In the genomic region with DNA sequence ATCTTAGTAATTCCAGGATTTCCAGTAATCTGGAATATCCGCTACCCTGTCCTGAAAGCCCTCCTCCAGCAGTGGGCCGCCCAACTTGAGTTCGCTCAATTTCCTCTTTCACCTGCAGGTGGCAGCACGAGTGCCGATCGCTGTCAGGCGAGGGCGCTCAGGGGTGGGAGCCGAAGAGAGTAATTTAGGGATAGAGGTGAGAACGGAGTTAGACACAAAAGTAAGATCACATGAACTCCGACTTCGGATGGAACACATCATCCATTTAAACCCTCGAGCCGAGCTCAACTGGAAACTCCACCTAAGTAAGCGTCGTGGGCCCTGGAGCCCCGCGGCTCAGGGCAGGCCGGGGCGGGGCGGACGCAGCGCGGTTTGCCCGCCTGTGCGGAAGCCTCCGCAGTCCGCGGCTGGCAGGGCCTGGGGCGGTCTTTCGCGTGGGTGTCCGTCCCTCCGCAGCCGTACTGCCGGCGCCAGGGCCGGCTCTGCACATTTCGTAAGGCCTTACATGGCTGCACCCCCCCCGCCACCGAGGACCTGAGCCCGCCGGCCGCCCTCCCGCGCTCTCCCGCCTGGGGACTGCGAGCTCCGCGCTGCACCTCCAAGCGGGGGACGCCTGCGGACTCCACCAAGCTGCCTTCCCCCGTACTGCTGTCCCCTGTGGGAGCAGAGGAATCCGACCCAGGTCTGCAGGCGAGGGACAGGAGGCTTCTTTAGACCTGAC, we compare ENCODE assay signal across 8 cellular contexts.
A peak's percentile ranks its signal among the peaks of the same experiment; 100 is the strongest.
DNase-seq lines count a peak whose midpoint lies in the region; ATAC-seq and TF ChIP-seq lines count a peak whose summit lies in the region.

No MANE protein-coding gene starts in this region.

- no peak overlapping the region for H2AFZ ChIP-seq in neural cell (ENCODE audit: low read depth, low read length)

- H3K4me1 Mint-ChIP-seq in activated T-helper 2 cell treated with anti-CD3 and anti-CD28 coated beads, Interferon-gamma antibody, Interleukin-2, Interleukin-4, amounts not matched to agents 10 μg/mL and 5 μg/mL and 100 μg/mL, durations not matched to agents 14 hours and 24 hours and 36 hours (ENCODE audit: low read depth) = peaks cover 8% of the 10 kb centered on the region
- peaks cover 8% of the 10 kb centered on the region for H3K4me1 Mint-ChIP-seq in stimulated activated naive CD8-positive, alpha-beta T cell treated with anti-CD3 and anti-CD28 coated beads, Interleukin-15, Interleukin-2, amounts not matched to agents 100 ng/mL and 50 ng/mL, for 24 hours (ENCODE audit: low read depth)

- no peaks in the 10 kb centered on the region for H3K9me3 Mint-ChIP-seq in activated T-helper 2 cell treated with anti-CD3 and anti-CD28 coated beads, Interferon-gamma antibody, Interleukin-2, Interleukin-4, amounts not matched to agents 10 μg/mL and 5 μg/mL and 100 μg/mL, durations not matched to agents 14 hours and 24 hours and 36 hours
- H3K9me3 Mint-ChIP-seq in stimulated activated naive CD8-positive, alpha-beta T cell treated with anti-CD3 and anti-CD28 coated beads, Interleukin-15, Interleukin-2, amounts not matched to agents 100 ng/mL and 50 ng/mL, for 24 hours = no peaks in the 10 kb centered on the region

- no peaks in the 10 kb centered on the region for H3K9me2 ChIP-seq in neural cell (ENCODE audit: insufficient read depth, low read length)

- peak overlapping the region; percentile 22 for H3K9ac ChIP-seq in neural cell (ENCODE audit: low read length)

- no peaks in the 10 kb centered on the region for H3K9me3 ChIP-seq in neural cell (ENCODE audit: low read length)

- H3K4me3 Mint-ChIP-seq in activated T-helper 2 cell treated with anti-CD3 and anti-CD28 coated beads, Interferon-gamma antibody, Interleukin-2, Interleukin-4, amounts not matched to agents 10 μg/mL and 5 μg/mL and 100 μg/mL, durations not matched to agents 14 hours and 24 hours and 36 hours (ENCODE audit: low read depth) = peak overlapping the region; percentile 83
- peak overlapping the region; percentile 87 for H3K4me3 Mint-ChIP-seq in stimulated activated naive CD8-positive, alpha-beta T cell treated with anti-CD3 and anti-CD28 coated beads, Interleukin-15, Interleukin-2, amounts not matched to agents 100 ng/mL and 50 ng/mL, for 24 hours

- H4K20me1 ChIP-seq in neural cell (ENCODE audit: insufficient read depth) = no peaks in the 10 kb centered on the region

- H3F3A ChIP-seq in neural cell (ENCODE audit: insufficient read depth, low read length, poor library complexity, severe bottlenecking) = no peaks in the 10 kb centered on the region

- peak; percentile 84 for TF ChIP-seq RAD21 in neural cell (conservative IDR thresholded peaks at IDR 0.05)

- intact Hi-C loops in activated T-helper 2 cell treated with anti-CD3 and anti-CD28 coated beads, Interferon-gamma antibody, Interleukin-2, Interleukin-4, amounts not matched to agents 10 μg/mL and 5 μg/mL and 100 μg/mL, durations not matched to agents 14 hours and 24 hours and 36 hours (cut with micrococcal nuclease) = loop anchor here (1.0 to 5.0 kb wide), 2 partner anchors 132 to 161 kb away; no protein-coding TSS in a partner anchor

- peak overlapping the region; percentile 66 for H3K4me2 ChIP-seq in neural cell (ENCODE audit: low read length)

- H3K79me2 ChIP-seq in neural cell (replicated peaks; ENCODE audit: insufficient read depth, low read length) = no peaks in the 10 kb centered on the region

- H3K36me3 Mint-ChIP-seq in activated T-helper 2 cell treated with anti-CD3 and anti-CD28 coated beads, Interferon-gamma antibody, Interleukin-2, Interleukin-4, amounts not matched to agents 10 μg/mL and 5 μg/mL and 100 μg/mL, durations not matched to agents 14 hours and 24 hours and 36 hours (ENCODE audit: low read depth) = no peaks in the 10 kb centered on the region
- no peaks in the 10 kb centered on the region for H3K36me3 Mint-ChIP-seq in stimulated activated naive CD8-positive, alpha-beta T cell treated with anti-CD3 and anti-CD28 coated beads, Interleukin-15, Interleukin-2, amounts not matched to agents 100 ng/mL and 50 ng/mL, for 24 hours (ENCODE audit: low read depth)

- H3K27me3 Mint-ChIP-seq in activated T-helper 2 cell treated with anti-CD3 and anti-CD28 coated beads, Interferon-gamma antibody, Interleukin-2, Interleukin-4, amounts not matched to agents 10 μg/mL and 5 μg/mL and 100 μg/mL, durations not matched to agents 14 hours and 24 hours and 36 hours (ENCODE audit: low read depth) = peaks cover 20% of the 10 kb centered on the region
- peaks cover 13% of the 10 kb centered on the region for H3K27me3 Mint-ChIP-seq in stimulated activated naive CD8-positive, alpha-beta T cell treated with anti-CD3 and anti-CD28 coated beads, Interleukin-15, Interleukin-2, amounts not matched to agents 100 ng/mL and 50 ng/mL, for 24 hours

- no peak overlapping the region for H3K27ac Mint-ChIP-seq in activated T-helper 2 cell treated with anti-CD3 and anti-CD28 coated beads, Interferon-gamma antibody, Interleukin-2, Interleukin-4, amounts not matched to agents 10 μg/mL and 5 μg/mL and 100 μg/mL, durations not matched to agents 14 hours and 24 hours and 36 hours
- H3K27ac Mint-ChIP-seq in stimulated activated naive CD8-positive, alpha-beta T cell treated with anti-CD3 and anti-CD28 coated beads, Interleukin-15, Interleukin-2, amounts not matched to agents 100 ng/mL and 50 ng/mL, for 24 hours = no peak overlapping the region

- peak overlapping the region; percentile 78 for H3K4me3 ChIP-seq in neural cell (ENCODE audit: low read length)

- H3K36me3 ChIP-seq in neural cell (ENCODE audit: insufficient read depth, low read length) = no peaks in the 10 kb centered on the region

- H3K27me3 ChIP-seq in neural cell (ENCODE audit: insufficient read depth, low read depth, low read length) = peaks cover 10% of the 10 kb centered on the region

- no peak for TF ChIP-seq EP300 in neural cell (conservative IDR thresholded peaks at IDR 0.05; ENCODE audit: poor library complexity, severe bottlenecking)

- peak; percentile 94 for ATAC-seq in GM21786 (IDR thresholded peaks at IDR 0.05; ENCODE audit: unreplicated experiment)

- TF ChIP-seq CTCF in neural cell (IDR thresholded peaks at IDR 0.05; ENCODE audit: poor library complexity, severe bottlenecking) = peak; percentile 96

- no peak overlapping the region for H3K27ac ChIP-seq in neural cell (ENCODE audit: low read length)

- DNase-seq in DMS79 treated with DMSO at 0.1 percent for 48 hours (lab: John Stamatoyannopoulos, UW) (peak; percentile 81), KG1 (lab: John Stamatoyannopoulos, UW) (peak; percentile 62), RKO (ENCODE audit: low spot score) (peak; percentile 82), fibroblast of the conjunctiva (ENCODE audit: low read depth) (peak; percentile 58)
- peak; percentile 75 for DNase-seq in activated T-helper 2 cell treated with anti-CD3 and anti-CD28 coated beads, Interferon-gamma antibody, Interleukin-2, Interleukin-4, amounts not matched to agents 10 μg/mL and 5 μg/mL and 100 μg/mL, durations not matched to agents 14 hours and 24 hours and 36 hours (ENCODE audit: low spot score)

TF ChIP-seq in neural cell, 6 proteins besides CTCF, POLR2A, EP300 and RAD21:
- TF ChIP-seq TAF1 (IDR thresholded peaks at IDR 0.05; ENCODE audit: low read depth) (no peak), EZH2 (IDR thresholded peaks at IDR 0.05; ENCODE audit: borderline replicate concordance, insufficient read depth, low read length, poor library complexity, severe bottlenecking) (no peak), POLR2AphosphoS5 (IDR thresholded peaks at IDR 0.05) (no peak), MXI1 (conservative IDR thresholded peaks at IDR 0.05; ENCODE audit: poor library complexity, severe bottlenecking) (peak; percentile 48), SMC3 (conservative IDR thresholded peaks at IDR 0.05; ENCODE audit: poor library complexity) (peak; percentile 95)
